Comparison of ENCODE assay signal across 1 cellular context in the genomic region with DNA sequence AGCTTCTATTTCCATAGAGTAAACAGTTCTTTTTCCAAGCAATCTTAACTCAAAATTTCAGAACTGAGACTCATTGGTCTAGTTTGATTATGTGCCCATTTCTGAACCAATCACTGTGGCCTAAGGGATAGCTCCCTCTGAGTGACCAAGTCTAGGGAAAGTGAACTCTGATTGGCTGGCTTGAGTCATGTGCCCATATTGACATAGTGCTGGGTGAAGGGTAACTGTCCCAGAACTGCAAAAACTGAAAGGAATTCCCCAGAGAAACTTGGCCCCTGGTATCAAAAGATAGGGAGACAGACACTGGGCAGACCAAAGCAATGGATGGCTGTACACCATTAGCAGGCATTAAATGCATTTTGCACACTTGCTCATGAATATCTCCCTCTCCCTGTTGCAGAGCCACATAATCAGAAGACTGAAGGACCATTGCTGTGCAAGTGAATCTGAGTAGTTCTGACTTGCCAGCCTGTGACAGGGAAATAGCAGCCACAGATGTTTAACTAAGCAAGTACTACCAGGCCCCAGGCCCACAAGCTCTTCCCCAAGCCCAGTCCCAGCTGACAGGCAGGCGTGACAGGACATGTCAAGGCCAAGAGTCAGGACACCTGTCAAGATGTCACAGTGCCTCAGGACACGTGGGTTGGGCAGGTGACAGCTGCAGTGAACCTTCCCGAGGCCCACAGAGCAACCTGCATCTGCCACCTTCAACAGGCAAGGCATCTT.
TF ChIP-seq lines count a peak whose summit lies in the region.

No MANE protein-coding gene starts in this region.

TF ChIP-seq in GM12878, 131 proteins besides CTCF, POLR2A, EP300 and RAD21 (continued from another document):
- TF ChIP-seq, protein P1, sequence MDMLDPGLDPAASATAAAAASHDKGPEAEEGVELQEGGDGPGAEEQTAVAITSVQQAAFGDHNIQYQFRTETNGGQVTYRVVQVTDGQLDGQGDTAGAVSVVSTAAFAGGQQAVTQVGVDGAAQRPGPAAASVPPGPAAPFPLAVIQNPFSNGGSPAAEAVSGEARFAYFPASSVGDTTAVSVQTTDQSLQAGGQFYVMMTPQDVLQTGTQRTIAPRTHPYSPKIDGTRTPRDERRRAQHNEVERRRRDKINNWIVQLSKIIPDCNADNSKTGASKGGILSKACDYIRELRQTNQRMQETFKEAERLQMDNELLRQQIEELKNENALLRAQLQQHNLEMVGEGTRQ (IDR thresholded peaks at IDR 0.05; ENCODE audit: borderline replicate concordance, low read depth, low read length): peak; percentile 29; the same call in 1 of the 2 replicates
- TF ChIP-seq, protein P2, sequence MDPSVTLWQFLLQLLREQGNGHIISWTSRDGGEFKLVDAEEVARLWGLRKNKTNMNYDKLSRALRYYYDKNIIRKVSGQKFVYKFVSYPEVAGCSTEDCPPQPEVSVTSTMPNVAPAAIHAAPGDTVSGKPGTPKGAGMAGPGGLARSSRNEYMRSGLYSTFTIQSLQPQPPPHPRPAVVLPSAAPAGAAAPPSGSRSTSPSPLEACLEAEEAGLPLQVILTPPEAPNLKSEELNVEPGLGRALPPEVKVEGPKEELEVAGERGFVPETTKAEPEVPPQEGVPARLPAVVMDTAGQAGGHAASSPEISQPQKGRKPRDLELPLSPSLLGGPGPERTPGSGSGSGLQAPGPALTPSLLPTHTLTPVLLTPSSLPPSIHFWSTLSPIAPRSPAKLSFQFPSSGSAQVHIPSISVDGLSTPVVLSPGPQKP (IDR thresholded peaks at IDR 0.05; ENCODE audit: low read depth, low read length): no peak
- TF ChIP-seq, protein P3, sequence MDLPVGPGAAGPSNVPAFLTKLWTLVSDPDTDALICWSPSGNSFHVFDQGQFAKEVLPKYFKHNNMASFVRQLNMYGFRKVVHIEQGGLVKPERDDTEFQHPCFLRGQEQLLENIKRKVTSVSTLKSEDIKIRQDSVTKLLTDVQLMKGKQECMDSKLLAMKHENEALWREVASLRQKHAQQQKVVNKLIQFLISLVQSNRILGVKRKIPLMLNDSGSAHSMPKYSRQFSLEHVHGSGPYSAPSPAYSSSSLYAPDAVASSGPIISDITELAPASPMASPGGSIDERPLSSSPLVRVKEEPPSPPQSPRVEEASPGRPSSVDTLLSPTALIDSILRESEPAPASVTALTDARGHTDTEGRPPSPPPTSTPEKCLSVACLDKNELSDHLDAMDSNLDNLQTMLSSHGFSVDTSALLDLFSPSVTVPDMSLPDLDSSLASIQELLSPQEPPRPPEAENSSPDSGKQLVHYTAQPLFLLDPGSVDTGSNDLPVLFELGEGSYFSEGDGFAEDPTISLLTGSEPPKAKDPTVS (IDR thresholded peaks at IDR 0.05; ENCODE audit: low read depth, low read length): no peak
- TF ChIP-seq, protein P4, sequence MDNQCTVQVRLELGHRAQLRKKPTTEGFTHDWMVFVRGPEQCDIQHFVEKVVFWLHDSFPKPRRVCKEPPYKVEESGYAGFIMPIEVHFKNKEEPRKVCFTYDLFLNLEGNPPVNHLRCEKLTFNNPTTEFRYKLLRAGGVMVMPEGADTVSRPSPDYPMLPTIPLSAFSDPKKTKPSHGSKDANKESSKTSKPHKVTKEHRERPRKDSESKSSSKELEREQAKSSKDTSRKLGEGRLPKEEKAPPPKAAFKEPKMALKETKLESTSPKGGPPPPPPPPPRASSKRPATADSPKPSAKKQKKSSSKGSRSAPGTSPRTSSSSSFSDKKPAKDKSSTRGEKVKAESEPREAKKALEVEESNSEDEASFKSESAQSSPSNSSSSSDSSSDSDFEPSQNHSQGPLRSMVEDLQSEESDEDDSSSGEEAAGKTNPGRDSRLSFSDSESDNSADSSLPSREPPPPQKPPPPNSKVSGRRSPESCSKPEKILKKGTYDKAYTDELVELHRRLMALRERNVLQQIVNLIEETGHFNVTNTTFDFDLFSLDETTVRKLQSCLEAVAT (IDR thresholded peaks at IDR 0.05): peak; percentile 86
- peak; percentile 62 for TF ChIP-seq RAD51 (IDR thresholded peaks at IDR 0.05)
- TF ChIP-seq, protein P5, sequence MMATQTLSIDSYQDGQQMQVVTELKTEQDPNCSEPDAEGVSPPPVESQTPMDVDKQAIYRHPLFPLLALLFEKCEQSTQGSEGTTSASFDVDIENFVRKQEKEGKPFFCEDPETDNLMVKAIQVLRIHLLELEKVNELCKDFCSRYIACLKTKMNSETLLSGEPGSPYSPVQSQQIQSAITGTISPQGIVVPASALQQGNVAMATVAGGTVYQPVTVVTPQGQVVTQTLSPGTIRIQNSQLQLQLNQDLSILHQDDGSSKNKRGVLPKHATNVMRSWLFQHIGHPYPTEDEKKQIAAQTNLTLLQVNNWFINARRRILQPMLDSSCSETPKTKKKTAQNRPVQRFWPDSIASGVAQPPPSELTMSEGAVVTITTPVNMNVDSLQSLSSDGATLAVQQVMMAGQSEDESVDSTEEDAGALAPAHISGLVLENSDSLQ (IDR thresholded peaks at IDR 0.05): peak; percentile 66
- TF ChIP-seq IKZF1 (conservative IDR thresholded peaks at IDR 0.05): peak; percentile 26; the same call in 1 of the 2 replicates
- TF ChIP-seq, protein P6, sequence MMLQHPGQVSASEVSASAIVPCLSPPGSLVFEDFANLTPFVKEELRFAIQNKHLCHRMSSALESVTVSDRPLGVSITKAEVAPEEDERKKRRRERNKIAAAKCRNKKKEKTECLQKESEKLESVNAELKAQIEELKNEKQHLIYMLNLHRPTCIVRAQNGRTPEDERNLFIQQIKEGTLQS (IDR thresholded peaks at IDR 0.05; ENCODE audit: borderline replicate concordance, extremely low read depth, low read depth, low read length): peak; percentile 33; the same call in 1 of the 2 replicates
- TF ChIP-seq, protein P7, sequence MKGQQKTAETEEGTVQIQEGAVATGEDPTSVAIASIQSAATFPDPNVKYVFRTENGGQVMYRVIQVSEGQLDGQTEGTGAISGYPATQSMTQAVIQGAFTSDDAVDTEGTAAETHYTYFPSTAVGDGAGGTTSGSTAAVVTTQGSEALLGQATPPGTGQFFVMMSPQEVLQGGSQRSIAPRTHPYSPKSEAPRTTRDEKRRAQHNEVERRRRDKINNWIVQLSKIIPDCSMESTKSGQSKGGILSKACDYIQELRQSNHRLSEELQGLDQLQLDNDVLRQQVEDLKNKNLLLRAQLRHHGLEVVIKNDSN (IDR thresholded peaks at IDR 0.05; ENCODE audit: borderline replicate concordance, extremely low read length, insufficient read depth, low read depth, low read length): peak; percentile 77
- no peak for TF ChIP-seq ETV6 (conservative IDR thresholded peaks at IDR 0.05 in 1 of 2, IDR thresholded peaks at IDR 0.05 in 1 of 2; ENCODE audit: borderline replicate concordance in 1 of 2, low read depth in 1 of 2)
- TF ChIP-seq, protein P8, sequence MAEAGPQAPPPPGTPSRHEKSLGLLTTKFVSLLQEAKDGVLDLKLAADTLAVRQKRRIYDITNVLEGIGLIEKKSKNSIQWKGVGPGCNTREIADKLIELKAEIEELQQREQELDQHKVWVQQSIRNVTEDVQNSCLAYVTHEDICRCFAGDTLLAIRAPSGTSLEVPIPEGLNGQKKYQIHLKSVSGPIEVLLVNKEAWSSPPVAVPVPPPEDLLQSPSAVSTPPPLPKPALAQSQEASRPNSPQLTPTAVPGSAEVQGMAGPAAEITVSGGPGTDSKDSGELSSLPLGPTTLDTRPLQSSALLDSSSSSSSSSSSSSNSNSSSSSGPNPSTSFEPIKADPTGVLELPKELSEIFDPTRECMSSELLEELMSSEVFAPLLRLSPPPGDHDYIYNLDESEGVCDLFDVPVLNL (IDR thresholded peaks at IDR 0.05; ENCODE audit: low read depth, low read length): no peak
- TF ChIP-seq, protein P9, sequence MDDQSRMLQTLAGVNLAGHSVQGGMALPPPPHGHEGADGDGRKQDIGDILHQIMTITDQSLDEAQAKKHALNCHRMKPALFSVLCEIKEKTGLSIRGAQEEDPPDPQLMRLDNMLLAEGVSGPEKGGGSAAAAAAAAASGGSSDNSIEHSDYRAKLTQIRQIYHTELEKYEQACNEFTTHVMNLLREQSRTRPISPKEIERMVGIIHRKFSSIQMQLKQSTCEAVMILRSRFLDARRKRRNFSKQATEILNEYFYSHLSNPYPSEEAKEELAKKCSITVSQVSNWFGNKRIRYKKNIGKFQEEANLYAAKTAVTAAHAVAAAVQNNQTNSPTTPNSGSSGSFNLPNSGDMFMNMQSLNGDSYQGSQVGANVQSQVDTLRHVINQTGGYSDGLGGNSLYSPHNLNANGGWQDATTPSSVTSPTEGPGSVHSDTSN (IDR thresholded peaks at IDR 0.05; ENCODE audit: insufficient replicate concordance, low read depth, low read length): peak; percentile 64
